Comparison of ENCODE assay signal across 8 cellular contexts in the genomic region with DNA sequence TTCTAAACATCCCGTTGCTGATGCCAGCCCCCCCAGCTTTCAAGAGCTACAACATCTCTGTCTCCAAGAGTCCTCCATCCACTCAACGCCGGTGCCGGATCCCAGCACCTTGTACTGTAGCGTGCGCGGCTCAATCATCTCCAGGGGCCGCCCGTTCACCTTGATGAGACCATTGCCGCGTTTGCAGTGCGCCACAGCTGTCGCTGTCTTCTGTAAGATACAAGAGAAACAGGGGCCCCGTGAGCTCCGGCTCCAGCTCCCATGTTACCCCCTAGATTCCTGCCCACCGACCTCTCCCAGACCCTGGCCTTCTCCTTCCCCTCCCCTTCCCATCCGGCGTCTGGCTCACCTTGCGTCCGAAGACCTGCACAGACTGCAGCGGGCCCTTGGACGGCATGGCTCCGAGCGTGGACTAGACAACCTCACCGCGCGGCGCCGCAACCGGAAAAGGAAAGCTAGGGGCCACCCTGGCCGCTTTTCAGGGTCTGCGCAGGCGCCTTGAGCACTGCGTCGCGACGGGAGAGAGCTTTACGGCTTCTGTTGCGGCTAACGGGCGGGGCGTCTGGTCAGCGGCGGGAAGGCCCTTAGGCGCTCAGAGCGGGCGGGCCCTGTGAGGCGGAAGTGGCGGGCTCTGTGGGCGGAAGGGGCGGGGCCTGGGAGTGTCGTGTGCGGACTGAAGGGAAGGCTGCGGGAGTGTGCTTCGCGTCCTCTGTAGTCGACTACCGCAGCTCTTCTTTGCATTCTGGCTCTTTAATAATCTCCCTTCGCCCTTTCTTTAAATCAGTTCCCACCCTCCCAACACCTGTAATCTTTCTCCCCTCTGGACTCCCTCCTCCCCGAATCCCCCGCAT. TPM values are rescaled to one million over a fixed set of nuclear protein-coding genes. Genes with fewer than 3 reads are reported as not detected.
DNase-seq lines count a peak whose midpoint lies in the region; ATAC-seq and FAIRE-seq lines count a peak whose summit lies in the region.

A gene (minus strand): TSS at position 451 of the 851 bp plus-strand sequence. CDS start 54 bp downstream, at position 397.

- intact Hi-C loops in T-helper 2 cell treated with Interferon-gamma antibody and Interleukin-4, amounts not matched to agents 100 ng/mL and 5 ng/mL, for 36 hours (cut with micrococcal nuclease): loop anchor here (1.0 to 2.0 kb wide), 4 partner anchors 10 to 45 kb away; a partner anchor contains a TSS
- intact Hi-C loops in left ventricle myocardium superior (cut with micrococcal nuclease): no loop called here

- peak within 1 kb of the TSS; percentile 90 for H3K27ac ChIP-seq in angular gyrus (ENCODE audit: low read depth, low read length)

- DNase-seq in NCI-H1930 (lab: John Stamatoyannopoulos, UW): peak; percentile 99 to 100
- peak; percentile 99 for DNase-seq in left ventricle myocardium superior
- peak; percentile 90 for DNase-seq in pulmonary artery endothelial cell (ENCODE audit: low read depth, low spot score)
- DNase-seq in urothelium cell line (ENCODE audit: low spot score): peak; percentile 96

- ATAC-seq in GM18502 (IDR thresholded peaks at IDR 0.05; ENCODE audit: poor library complexity, unreplicated experiment) (peak; percentile 71), HG02943 (IDR thresholded peaks at IDR 0.05; ENCODE audit: low read depth, unreplicated experiment) (peak; percentile 72), left ventricle myocardium superior (peak; percentile 99)

- no peak for FAIRE-seq in urothelium cell line (lab: Jason Lieb, UNC)

RNA-seq across cellular contexts. Expression of the gene that starts here (rescaled TPM):
- 2,392 and 2,430 TPM in 2 replicates for total RNA-seq in T-helper 2 cell treated with Interferon-gamma antibody and Interleukin-4, amounts not matched to agents 100 ng/mL and 5 ng/mL, for 36 hours
- total RNA-seq in left ventricle myocardium superior (1,154 TPM), pulmonary artery endothelial cell (195 and 372 TPM in 2 replicates)

Comparison
In these comparisons a context has a peak if more than half of its experiments do, and no peak if none do; other contexts are left out.
1. Peak in every context shown above with its lines: DNase-seq, ATAC-seq and H3K27ac ChIP-seq.